ENCODE assay signal across 15 cellular contexts in the genomic region with DNA sequence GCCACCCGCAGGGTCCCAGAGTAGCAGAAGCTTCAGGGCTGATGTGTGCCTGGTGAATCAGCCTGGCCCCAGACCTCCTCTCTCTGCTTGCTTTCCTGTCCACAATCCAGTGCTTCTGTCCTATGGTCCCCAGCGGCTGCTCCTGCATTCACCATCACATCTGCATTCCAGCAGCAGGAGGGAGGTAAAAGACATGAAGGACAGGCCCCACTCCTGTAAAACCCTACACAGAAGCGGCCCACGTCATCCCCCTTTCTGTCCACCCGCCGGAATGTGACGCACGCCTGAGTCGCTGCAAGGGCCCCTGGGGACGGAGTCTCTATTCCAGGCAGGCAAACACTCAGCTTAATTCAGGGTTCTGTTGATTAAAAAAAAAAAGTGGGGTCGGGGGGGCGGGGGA. TPM values are rescaled to one million over a fixed set of nuclear protein-coding genes. Genes with fewer than 3 reads are reported as not detected.
DNase-seq lines count a peak whose midpoint lies in the region; ATAC-seq and TF ChIP-seq lines count a peak whose summit lies in the region.
"Had no signal": no experiment of that assay in that cellular context is flagged by ENCODE, and none has a peak within 500 bp of the region (broad histone marks: within the 10 kb centered on the region; RNA-seq: fewer than 3 reads in every experiment).

No MANE protein-coding gene starts in this region.

- peak overlapping the region in 1 of 2 donors; percentile 51 for H3K4me3 Mint-ChIP-seq in CD14-positive monocyte
- H3K4me3 Mint-ChIP-seq: activated naive CD4-positive, alpha-beta T cell treated with anti-CD3 and anti-CD28 coated beads for 36 hours had no signal

- H3K4me1 ChIP-seq in gastrocnemius medialis: peaks cover 28 to 34% of the 10 kb centered on the region in 2 donors

- no peaks in the 10 kb centered on the region for H3K36me3 ChIP-seq in gastrocnemius medialis
- H3K36me3 ChIP-seq: cardiac muscle cell had no signal

- H3K27ac Mint-ChIP-seq in CD14-positive monocyte: peak overlapping the region; percentile 66 to 95 (median 93)
- H3K27ac Mint-ChIP-seq: activated naive CD4-positive, alpha-beta T cell treated with anti-CD3 and anti-CD28 coated beads for 36 hours had no signal

- H3K27me3 ChIP-seq in gastrocnemius medialis: peaks cover 0 to 6% (median 2%) of the 10 kb centered on the region in 3 donors
- H3K27me3 ChIP-seq: cardiac muscle cell had no signal

- no peak for ATAC-seq in gastrocnemius medialis
- ATAC-seq in HG03469 (IDR thresholded peaks at IDR 0.05; ENCODE audit: unreplicated experiment): no peak
- no peak for ATAC-seq in HG03159 (IDR thresholded peaks at IDR 0.05; ENCODE audit: unreplicated experiment)
- ATAC-seq: K562 had no signal

- peaks cover 21 to 27% (median 23%) of the 10 kb centered on the region in 7 donors for H3K9me3 Mint-ChIP-seq in CD14-positive monocyte

- intact Hi-C loops in CD14-positive monocyte (cut with micrococcal nuclease) (no loop called here), gastrocnemius medialis (cut with DNase I; ENCODE audit: low total_unique reads) (no loop called here)

- DNase-seq in CD14-positive monocyte (ENCODE audit: low spot score): no peak
- peak; percentile 67 for DNase-seq in T1000 (lab: John Stamatoyannopoulos, UW)
- DNase-seq in islet precursor cell: peak; percentile 67
- DNase-seq in gastrocnemius medialis: no peak
- no peak for DNase-seq in effector CD8-positive, alpha-beta T cell (lab: John Stamatoyannopoulos, UW)
- no peak for DNase-seq in activated T-cell treated with anti-CD3 and anti-CD28 coated beads, Interleukin-2, amount 50 U/mL, for 1 hour
- DNase-seq: activated naive CD4-positive, alpha-beta T cell treated with anti-CD3 and anti-CD28 coated beads for 36 hours; foreskin melanocyte; NCI-H1417; NCI-H446; stimulated activated CD4-positive, alpha-beta T cell treated with anti-CD3 and anti-CD28 coated beads, Interleukin-4, amount 100 ng/mL, for 1 hour had no signal

- H3K4me3 ChIP-seq in gastrocnemius medialis: no peak overlapping the region
- H3K4me3 ChIP-seq: cardiac muscle cell, K562 had no signal

- TF ChIP-seq CTCF in CD14-positive monocyte (IDR thresholded peaks at IDR 0.05) (no peak), gastrocnemius medialis (IDR thresholded peaks at IDR 0.05 in 4 of 5, conservative IDR thresholded peaks at IDR 0.05 in 1 of 5) (no peak)

- H3K36me3 Mint-ChIP-seq in CD14-positive monocyte: peaks cover 29 to 39% of the 10 kb centered on the region in 2 donors

- no peaks in the 10 kb centered on the region for H3K9me3 ChIP-seq in gastrocnemius medialis

- in situ Hi-C loops in gastrocnemius medialis (cut with MboI; ENCODE audit: low sequenced_read_pairs in 4 of 4): no loop called here

- H3K27me3 Mint-ChIP-seq in CD14-positive monocyte (ENCODE audit: low read depth in 3 of 3): peaks cover 0 to 2% (median 0%) of the 10 kb centered on the region in 3 donors

- H3K4me1 Mint-ChIP-seq in CD14-positive monocyte: peaks cover 68% of the 10 kb centered on the region

- TF ChIP-seq POLR2A in gastrocnemius medialis (IDR thresholded peaks at IDR 0.05): no peak

- peak overlapping the region; percentile 66 to 81 (median 74) for H3K27ac ChIP-seq in gastrocnemius medialis
- H3K27ac ChIP-seq: cardiac muscle cell had no signal

RNA-seq across cellular contexts. Expression of gene CDKN1C, which starts 58.3 kb away (rescaled TPM):
- 1 to 10 TPM; 3.2 to 4.7 TPM for polyA plus RNA-seq in CD14-positive monocyte
- total RNA-seq in gastrocnemius medialis: 10 to 100 TPM; 22.0 to 56.9 (median 38.5) TPM

Comparison
In these comparisons a context has a peak if more than half of its experiments do, and no peak if none do; other contexts are left out.
1. DNase-seq: peak in T1000 (single experiment) and islet precursor cell (single experiment); none in CD14-positive monocyte (single experiment), gastrocnemius medialis (0 of 2), effector CD8-positive, alpha-beta T cell (single experiment) and activated T-cell treated with anti-CD3 and anti-CD28 coated beads, Interleukin-2, amount 50 U/mL, for 1 hour (single experiment).